12 cellular contexts compared by ENCODE assay signal in the genomic region with DNA sequence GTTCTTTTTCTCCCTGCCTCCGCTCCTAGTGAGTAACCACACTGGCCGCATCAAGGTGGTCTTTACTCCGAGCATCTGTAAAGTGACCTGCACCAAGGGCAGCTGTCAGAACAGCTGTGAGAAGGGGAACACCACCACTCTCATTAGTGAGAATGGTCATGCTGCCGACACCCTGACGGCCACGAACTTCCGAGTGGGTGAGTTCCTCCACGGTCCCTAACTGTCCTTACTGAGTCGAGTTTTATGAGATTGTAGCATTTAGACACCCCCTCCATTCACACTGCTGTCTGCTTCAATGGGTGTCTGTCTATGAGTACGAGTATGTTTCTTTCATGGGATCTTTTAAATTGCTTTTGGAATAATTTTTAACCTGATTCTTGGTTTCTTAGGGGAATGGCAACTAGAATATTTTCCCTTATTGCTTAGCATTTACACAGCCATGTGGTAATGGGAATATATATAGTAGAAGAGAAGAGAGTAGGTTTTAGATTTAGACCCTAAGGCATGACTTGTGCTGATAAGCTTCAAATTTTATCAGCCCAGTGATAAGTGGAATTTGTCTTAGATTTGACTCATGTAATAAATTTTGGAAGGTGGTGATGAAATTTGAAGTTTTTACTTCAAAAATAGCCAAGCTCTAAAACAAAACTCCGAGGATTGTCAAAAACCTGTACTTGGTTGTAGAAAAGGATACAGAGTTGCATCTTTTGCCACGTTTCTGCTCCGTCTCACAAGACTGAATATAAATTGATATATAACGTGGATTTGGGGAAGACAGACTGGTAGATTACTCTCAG.
DNase-seq lines count a peak whose midpoint lies in the region; ATAC-seq, FAIRE-seq and TF ChIP-seq lines count a peak whose summit lies in the region.
"Had no signal": no experiment of that assay in that cellular context is flagged by ENCODE, and none has a peak within 500 bp of the region (broad histone marks: within the 10 kb centered on the region; RNA-seq: fewer than 3 reads in every experiment).

No MANE protein-coding gene starts in this region.

- peaks cover 17% of the 10 kb centered on the region for H3K4me1 Mint-ChIP-seq in GM23338
- H3K4me1 Mint-ChIP-seq in astrocyte (ENCODE audit: low read depth, unreplicated experiment): peaks cover 51% of the 10 kb centered on the region

- H3K27ac ChIP-seq in GM23338 (ENCODE audit: low read depth) (no peak overlapping the region), astrocyte (ENCODE audit: low read depth, low read length) (peak overlapping the region; percentile 89)

- H3K9me2 ChIP-seq in GM23338 (ENCODE audit: insufficient read depth): no peaks in the 10 kb centered on the region

- H3K79me2 ChIP-seq in GM23338 (replicated peaks; ENCODE audit: insufficient read depth) (no peaks in the 10 kb centered on the region), astrocyte (ENCODE audit: insufficient read depth, low read length) (peaks cover 45% of the 10 kb centered on the region)

- H2AFZ ChIP-seq in GM23338 (no peak overlapping the region), astrocyte (ENCODE audit: low read depth, low read length) (no peak overlapping the region)

- H3K27me3 ChIP-seq in GM23338 (ENCODE audit: insufficient read depth): no peaks in the 10 kb centered on the region
- no peaks in the 10 kb centered on the region for H3K27me3 ChIP-seq in astrocyte (ENCODE audit: insufficient read depth, low read length)

- no peak for FAIRE-seq in astrocyte (lab: Jason Lieb, UNC)
- FAIRE-seq in GM12891 (lab: Jason Lieb, UNC): no peak

- DNase-seq in GM23338 (ENCODE audit: low spot score): no peak
- no peak for DNase-seq in astrocyte (ENCODE audit: low read depth)
- DNase-seq in left ventricle myocardium superior: no peak
- DNase-seq in skeletal muscle cell (ENCODE audit: low read depth): no peak
- no peak for DNase-seq in GM12891 (ENCODE audit: insufficient read length, low spot score)
- no peak for DNase-seq in stimulated activated CD4-positive, alpha-beta T cell treated with anti-CD3 and anti-CD28 coated beads, Interleukin-2, amount 100 ng/mL, for 48 hours
- DNase-seq in activated effector memory CD4-positive, alpha-beta T cell treated with Interleukin-2 at 50 U/mL for 16 hours: no peak
- no peak for DNase-seq in stimulated activated naive CD4-positive, alpha-beta T cell treated with Interleukin-2 at 50 U/mL for 16 hours (lab: John Stamatoyannopoulos, UW)
- DNase-seq: DND-41, NCI-H1436 treated with DMSO at 0.1 percent for 48 hours had no signal

- H3F3A ChIP-seq in GM23338 (replicated peaks; ENCODE audit: low read depth): no peaks in the 10 kb centered on the region

- peak overlapping the region; percentile 95 for H3K9ac ChIP-seq in astrocyte (ENCODE audit: low read length)

- no peak for TF ChIP-seq POLR2A in GM12891 (IDR thresholded peaks at IDR 0.05; ENCODE audit: low read depth, low read length)

- H3K36me3 Mint-ChIP-seq in GM23338 (ENCODE audit: low read depth): no peaks in the 10 kb centered on the region
- H3K36me3 Mint-ChIP-seq in astrocyte (ENCODE audit: low read depth, unreplicated experiment): no peaks in the 10 kb centered on the region
- H3K36me3 Mint-ChIP-seq: activated naive CD4-positive, alpha-beta T cell treated with anti-CD3 and anti-CD28 coated beads, Interleukin-2, amount 50 U/mL, for 72 hours had no signal

- H3K9me3 ChIP-seq in astrocyte (ENCODE audit: insufficient read depth, low read depth, low read length): no peaks in the 10 kb centered on the region

- TF ChIP-seq CTCF in GM23338 (conservative IDR thresholded peaks at IDR 0.05; ENCODE audit: low read depth in 2 of 2) (no peak), astrocyte (IDR thresholded peaks at IDR 0.05; ENCODE audit: insufficient read depth, low read depth, low read length) (no peak)

- H3K9me3 Mint-ChIP-seq in GM23338 (no peaks in the 10 kb centered on the region), astrocyte (ENCODE audit: unreplicated experiment) (no peaks in the 10 kb centered on the region)
- H3K9me3 Mint-ChIP-seq: activated naive CD4-positive, alpha-beta T cell treated with anti-CD3 and anti-CD28 coated beads, Interleukin-2, amount 50 U/mL, for 72 hours; T-helper 2 cell treated with Interferon-gamma antibody and Interleukin-4, amounts not matched to agents 5 μg/mL and 100 μg/mL, for 36 hours had no signal

- no peaks in the 10 kb centered on the region for H4K20me1 ChIP-seq in GM23338 (replicated peaks; ENCODE audit: insufficient read depth)
- H4K20me1 ChIP-seq in astrocyte (ENCODE audit: insufficient read depth, low read length): peaks cover 18% of the 10 kb centered on the region

- H3K4me1 ChIP-seq in GM23338 (ENCODE audit: insufficient read depth) (peaks cover 8% of the 10 kb centered on the region; the same call in 1 of the 2 replicates), astrocyte (ENCODE audit: insufficient read depth, low read length) (peaks cover 38% of the 10 kb centered on the region)

- intact Hi-C loops in left ventricle myocardium superior (cut with micrococcal nuclease): no loop called here

- peak; percentile 54 for ATAC-seq in GM23338
- ATAC-seq in left ventricle myocardium superior: peak; percentile 44
- ATAC-seq: activated naive CD4-positive, alpha-beta T cell treated with anti-CD3 and anti-CD28 coated beads, Interleukin-2, amount 50 U/mL, for 72 hours had no signal

- H3K4me3 Mint-ChIP-seq in GM23338 (no peak overlapping the region), astrocyte (ENCODE audit: unreplicated experiment) (peak overlapping the region; percentile 74)
- H3K4me3 Mint-ChIP-seq: T-helper 2 cell treated with Interferon-gamma antibody and Interleukin-4, amounts not matched to agents 5 μg/mL and 100 μg/mL, for 36 hours had no signal

- H3K27me3 Mint-ChIP-seq in GM23338 (ENCODE audit: insufficient read depth, low read depth, poor library complexity) (peaks cover 3% of the 10 kb centered on the region), astrocyte (ENCODE audit: low read depth, unreplicated experiment) (no peaks in the 10 kb centered on the region)

- no peak overlapping the region for H3K4me2 ChIP-seq in GM23338
- peak overlapping the region; percentile 83 for H3K4me2 ChIP-seq in astrocyte (ENCODE audit: low read length)

- H3K27ac Mint-ChIP-seq in GM23338 (no peak overlapping the region), astrocyte (ENCODE audit: unreplicated experiment) (peak overlapping the region; percentile 70)
- H3K27ac Mint-ChIP-seq: activated naive CD4-positive, alpha-beta T cell treated with anti-CD3 and anti-CD28 coated beads, Interleukin-2, amount 50 U/mL, for 72 hours; T-helper 2 cell treated with Interferon-gamma antibody and Interleukin-4, amounts not matched to agents 5 μg/mL and 100 μg/mL, for 36 hours had no signal

- no peaks in the 10 kb centered on the region for H3K36me3 ChIP-seq in GM23338 (ENCODE audit: insufficient read depth)
- H3K36me3 ChIP-seq in astrocyte (ENCODE audit: insufficient read depth, low read length): no peaks in the 10 kb centered on the region

- H3K4me3 ChIP-seq in GM23338 (no peak overlapping the region), astrocyte (ENCODE audit: insufficient read depth, low read depth, low read length) (peak overlapping the region; percentile 90), skeletal muscle cell (ENCODE audit: low read depth, low read length) (peak overlapping the region; percentile 73)

TF ChIP-seq in GM23338, 12 proteins besides CTCF, POLR2A, EP300 and RAD21:
- TF ChIP-seq JUNB (IDR thresholded peaks at IDR 0.05; ENCODE audit: unreplicated experiment) (peak; percentile 43), STAT1 (IDR thresholded peaks at IDR 0.05; ENCODE audit: unreplicated experiment) (no peak)

TF ChIP-seq in GM12891, 5 proteins besides CTCF, POLR2A, EP300 and RAD21:
- no peak for TF ChIP-seq TAF1 (IDR thresholded peaks at IDR 0.05; ENCODE audit: low read depth, low read length)
- TF ChIP-seq SPI1 (IDR thresholded peaks at IDR 0.05; ENCODE audit: low read depth, low read length): no peak
- TF ChIP-seq PAX5 (IDR thresholded peaks at IDR 0.05; ENCODE audit: insufficient read depth, low read length, severe bottlenecking): no peak
- TF ChIP-seq POLR2AphosphoS5 (IDR thresholded peaks at IDR 0.05; ENCODE audit: low read depth, low read length): no peak
- no peak for TF ChIP-seq POU2F2 (IDR thresholded peaks at IDR 0.05; ENCODE audit: low read depth, low read length)
